Comparison of ENCODE assay signal across 18 cellular contexts in genomic region chr17:27396941-27397340, GRCh38. TPM values are rescaled to one million over a fixed set of nuclear protein-coding genes. Genes with fewer than 3 reads are reported as not detected.
DNase-seq lines count a peak whose midpoint lies in the region; ATAC-seq and TF ChIP-seq lines count a peak whose summit lies in the region.
"Had no signal": no experiment of that assay in that cellular context is flagged by ENCODE, and none has a peak within 500 bp of the region (broad histone marks: within the 10 kb centered on the region; RNA-seq: fewer than 3 reads in every experiment).

No MANE protein-coding gene starts in this region.

- no CpG with 5 or more reads among the region's 1 CpG for WGBS in H9 (ENCODE audit: extremely low coverage, insufficient read length, low lambda C conversion rate)

- H4K5ac ChIP-seq in H9 (ENCODE audit: insufficient read length, low read depth, low read length): no peak overlapping the region

- H2BK12ac ChIP-seq in H9 (ENCODE audit: insufficient read length, low read depth, low read length): no peak overlapping the region

- no peak overlapping the region for H2AFZ ChIP-seq in fibroblast of lung (ENCODE audit: low read length)
- H2AFZ ChIP-seq in H9 (ENCODE audit: low read length): no peak overlapping the region

- no peak overlapping the region for H2BK5ac ChIP-seq in H9 (ENCODE audit: insufficient read length, low read length)

- H4K20me1 ChIP-seq in BLaER1 (no peaks in the 10 kb centered on the region), fibroblast of lung (ENCODE audit: control insufficient read depth, extremely low read depth, insufficient read depth, low read length) (no peaks in the 10 kb centered on the region), H9 (ENCODE audit: control insufficient read depth, insufficient read depth, insufficient read length) (no peaks in the 10 kb centered on the region)

- H3K4me2 ChIP-seq in BLaER1 (peak overlapping the region; percentile 18), fibroblast of lung (ENCODE audit: extremely low read depth, insufficient read depth, low read length) (no peak overlapping the region), H9 (ENCODE audit: insufficient read depth, insufficient read length, low read length) (no peak overlapping the region)

- H3K23ac ChIP-seq in H9 (ENCODE audit: insufficient read length, low read depth, low read length): no peak overlapping the region

- H3K79me1 ChIP-seq in H9 (ENCODE audit: insufficient read depth, low read depth, low read length, poor library complexity, severe bottlenecking): no peaks in the 10 kb centered on the region

- H3K79me2 ChIP-seq in fibroblast of lung (ENCODE audit: control insufficient read depth, insufficient read depth, low read length): no peaks in the 10 kb centered on the region
- H3K79me2 ChIP-seq in H9 (ENCODE audit: insufficient read depth, low read length): no peaks in the 10 kb centered on the region

- H3K18ac ChIP-seq in H9 (ENCODE audit: insufficient read length, low read depth, low read length): no peak overlapping the region

- peaks cover 10% of the 10 kb centered on the region for H3K27me3 Mint-ChIP-seq in osteocyte (ENCODE audit: unreplicated experiment)
- H3K27me3 Mint-ChIP-seq in H9 (ENCODE audit: low read depth): peaks cover 6% of the 10 kb centered on the region

- no peak overlapping the region for H3K27ac ChIP-seq in BLaER1
- no peak overlapping the region for H3K27ac ChIP-seq in fibroblast of lung (ENCODE audit: insufficient read depth, low read length)
- H3K27ac ChIP-seq in H9 (ENCODE audit: insufficient read length, low read depth, low read length): no peak overlapping the region
- H3K27ac ChIP-seq: esophagus muscularis mucosa, Peyer's patch, psoas muscle had no signal

- H3K9ac ChIP-seq in BLaER1: no peak overlapping the region
- no peak overlapping the region for H3K9ac ChIP-seq in fibroblast of lung (ENCODE audit: insufficient read depth, low read length)
- no peak overlapping the region for H3K9ac ChIP-seq in H9 (ENCODE audit: extremely low read depth, insufficient read length, low read length)

- H3K36me3 Mint-ChIP-seq in osteocyte (ENCODE audit: unreplicated experiment): no peaks in the 10 kb centered on the region
- H3K36me3 Mint-ChIP-seq in H9 (ENCODE audit: insufficient read depth in 1 of 3, low read depth in 3 of 3): no peaks in the 10 kb centered on the region
- H3K36me3 Mint-ChIP-seq: natural killer cell had no signal

- no peaks in the 10 kb centered on the region for H3K23me2 ChIP-seq in H9 (ENCODE audit: insufficient read length, low read depth, low read length, poor library complexity, severe bottlenecking)

- H3K4me3 ChIP-seq in BLaER1: no peak overlapping the region
- no peak overlapping the region for H3K4me3 ChIP-seq in fibroblast of lung (replicated peaks in 1 of 4; ENCODE audit: control extremely low read depth in 1 of 4, insufficient read depth in 1 of 4, low read depth in 3 of 4, low read length in 4 of 4)
- H3K4me3 ChIP-seq: esophagus muscularis mucosa, Peyer's patch, psoas muscle had no signal

- H3K4me1 ChIP-seq in BLaER1: peaks cover 30% of the 10 kb centered on the region
- H3K4me1 ChIP-seq in fibroblast of lung (ENCODE audit: control insufficient read depth, extremely low read depth, insufficient read depth, low read length): no peaks in the 10 kb centered on the region
- H3K4me1 ChIP-seq in H9 (ENCODE audit: insufficient read depth, low read length): no peaks in the 10 kb centered on the region
- H3K4me1 ChIP-seq: esophagus muscularis mucosa, Peyer's patch had no signal

- H3K9me3 Mint-ChIP-seq in osteocyte (ENCODE audit: unreplicated experiment) (no peaks in the 10 kb centered on the region), H9 (no peaks in the 10 kb centered on the region; a peak in 1 of 5 replicates)
- H3K9me3 Mint-ChIP-seq: natural killer cell had no signal

- H3K4me3 Mint-ChIP-seq in osteocyte (ENCODE audit: unreplicated experiment) (no peak overlapping the region), H9 (no peak overlapping the region)
- H3K4me3 Mint-ChIP-seq: natural killer cell had no signal

- no peak overlapping the region for H3K56ac ChIP-seq in H9 (ENCODE audit: insufficient read length, low read depth, low read length)

- no peak overlapping the region for H3K14ac ChIP-seq in H9 (ENCODE audit: insufficient read depth, low read length)

- TF ChIP-seq CTCF in fibroblast of lung (conservative IDR thresholded peaks at IDR 0.05 in 1 of 2, IDR thresholded peaks at IDR 0.05 in 1 of 2; ENCODE audit: low read depth in 1 of 2, low read length in 2 of 2) (no peak), osteocyte (IDR thresholded peaks at IDR 0.05) (no peak), H9 (conservative IDR thresholded peaks at IDR 0.05) (no peak)

- no peak overlapping the region for H2BK15ac ChIP-seq in H9 (ENCODE audit: low read depth, low read length)

- H3K4me1 Mint-ChIP-seq in osteocyte (ENCODE audit: unreplicated experiment) (peaks cover 15% of the 10 kb centered on the region), H9 (no peaks in the 10 kb centered on the region)
- H3K4me1 Mint-ChIP-seq: natural killer cell had no signal

- H3K27me3 ChIP-seq in BLaER1: no peaks in the 10 kb centered on the region
- H3K27me3 ChIP-seq in fibroblast of lung (ENCODE audit: control insufficient read depth, insufficient read depth, low read length): no peaks in the 10 kb centered on the region
- H3K27me3 ChIP-seq in H9 (ENCODE audit: insufficient read depth, low read length): no peaks in the 10 kb centered on the region
- H3K27me3 ChIP-seq: esophagus muscularis mucosa, Peyer's patch had no signal

- no peak overlapping the region for H2AK5ac ChIP-seq in H9 (ENCODE audit: insufficient read length, low read length)

- H3K9me3 ChIP-seq in BLaER1 (peaks cover 20% of the 10 kb centered on the region; the same call in 1 of the 2 replicates), fibroblast of lung (ENCODE audit: control insufficient read depth, insufficient read depth, low read depth, low read length) (no peaks in the 10 kb centered on the region), H9 (ENCODE audit: control insufficient read depth, low read depth, low read length) (no peaks in the 10 kb centered on the region)
- H3K9me3 ChIP-seq: esophagus muscularis mucosa, Peyer's patch, psoas muscle had no signal

- no peaks in the 10 kb centered on the region for H3K36me3 ChIP-seq in BLaER1
- no peaks in the 10 kb centered on the region for H3K36me3 ChIP-seq in fibroblast of lung (ENCODE audit: control insufficient read depth, insufficient read depth, low read length)
- H3K36me3 ChIP-seq: esophagus muscularis mucosa, Peyer's patch had no signal

- no peak overlapping the region for H3K4ac ChIP-seq in H9 (ENCODE audit: low read depth, low read length)

- DNase-seq in MV-4-11 (lab: John Stamatoyannopoulos, UW): peak; percentile 70
- peak; percentile 48 to 59 for DNase-seq in fibroblast of lung (ENCODE audit: low read depth in 2 of 2)
- no peak for DNase-seq in osteocyte (ENCODE audit: extremely low spot score, unreplicated experiment)
- no peak for DNase-seq in SIG-M5 treated with dmso at 0.1 percent for 504 hours (lab: John Stamatoyannopoulos, UW; ENCODE audit: unreplicated experiment)
- DNase-seq in NCI-H446 treated with DMSO at 0.1 percent for 48 hours (lab: John Stamatoyannopoulos, UW): no peak
- DNase-seq in H9: no peak
- DNase-seq: activated CD8-positive, alpha-beta memory T cell treated with anti-CD3 and anti-CD28 coated beads for 24 hours; C1 segment of cervical spinal cord; dermis blood vessel endothelial cell; natural killer cell; NCI-H2081; NCI-H526 treated with DMSO at 0.1 percent for 48 hours; Peyer's patch; psoas muscle; SW 1271 had no signal

- no peak overlapping the region for H4K91ac ChIP-seq in H9 (ENCODE audit: insufficient read length, low read depth, low read length)

- no peak overlapping the region for H2BK20ac ChIP-seq in H9 (ENCODE audit: low read depth, low read length, poor library complexity, severe bottlenecking)

- H3K27ac Mint-ChIP-seq in osteocyte (ENCODE audit: unreplicated experiment): peak overlapping the region; percentile 83
- no peak overlapping the region for H3K27ac Mint-ChIP-seq in H9
- H3K27ac Mint-ChIP-seq: natural killer cell had no signal

- no peak overlapping the region for H4K8ac ChIP-seq in H9 (replicated peaks; ENCODE audit: insufficient read length, low read depth, low read length)

- no peak for ATAC-seq in HG02588 (IDR thresholded peaks at IDR 0.05; ENCODE audit: unreplicated experiment)
- ATAC-seq: natural killer cell, psoas muscle had no signal

- H2BK120ac ChIP-seq in H9 (ENCODE audit: low read depth, low read length, poor library complexity, severe bottlenecking): no peak overlapping the region

- no peak overlapping the region for H3T11ph ChIP-seq in H9 (ENCODE audit: low read length)

RNA-seq across cellular contexts. Expression of gene KSR1, which starts 59.3 kb away (rescaled TPM):
- total RNA-seq in fibroblast of lung (7.4 and 10.1 TPM in 2 replicates), osteocyte (56.0 and 63.4 TPM in 2 replicates), H9 (2021) (43.5 and 44.9 TPM in 2 replicates)
- 5.3 TPM in 2 replicates for polyA plus RNA-seq in fibroblast of lung
- polyA plus RNA-seq in fibroblast of lung (2012): 6.0 and 7.1 TPM in 2 replicates
- polyA minus RNA-seq in fibroblast of lung (ENCODE audit: low replicate concordance): 27.0 and 27.1 TPM in 2 replicates

Comparison
In these comparisons a context has a peak if more than half of its experiments do, and no peak if none do; other contexts are left out.
1. DNase-seq: peak in MV-4-11 (single experiment) and fibroblast of lung (2 of 2); none in osteocyte (single experiment), SIG-M5 treated with dmso at 0.1 percent for 504 hours (single experiment), NCI-H446 treated with DMSO at 0.1 percent for 48 hours (single experiment) and H9 (single experiment).